Comparison of ENCODE assay signal across 18 cellular contexts in genomic region chr15:47431501-47431900, GRCh38.
DNase-seq lines count a peak whose midpoint lies in the region; ATAC-seq and TF ChIP-seq lines count a peak whose summit lies in the region.
"Had no signal": no experiment of that assay in that cellular context is flagged by ENCODE, and none has a peak within 500 bp of the region (broad histone marks: within the 10 kb centered on the region; RNA-seq: fewer than 3 reads in every experiment).

No MANE protein-coding gene starts in this region.

- DNase-seq in AG08396 (ENCODE audit: low spot score) (peak; percentile 74), HS-27A (ENCODE audit: low read depth) (peak; percentile 75), chondrocyte (ENCODE audit: low spot score) (no peak), mesenchymal stem cell (peak; percentile 88), NCI-H2196 (lab: John Stamatoyannopoulos, UW; ENCODE audit: unreplicated experiment) (no peak)
- DNase-seq: activated CD4-positive, alpha-beta T cell treated with anti-CD3 and anti-CD28 coated beads for 4 hours; activated naive CD4-positive, alpha-beta T cell treated with anti-CD3 and anti-CD28 coated beads for 36 hours; AML-193; central memory CD4-positive, alpha-beta T cell; glutamatergic neuron; islet precursor cell; NCI-H1436 treated with DMSO at 0.1 percent for 48 hours; pancreas; stimulated activated naive B cell treated with anti-CD40 and anti-IgM and Interleukin-4, amounts not matched to agents 10 μg/mL and 1 μg/mL and 100 μg/mL, for 72 hours; upper lobe of left lung had no signal

- no peak for ATAC-seq in HG03520 (IDR thresholded peaks at IDR 0.05; ENCODE audit: unreplicated experiment)
- ATAC-seq in GM21576 (IDR thresholded peaks at IDR 0.05; ENCODE audit: unreplicated experiment): no peak
- ATAC-seq in HG03025 (IDR thresholded peaks at IDR 0.05; ENCODE audit: low FRiP score, unreplicated experiment): no peak
- ATAC-seq: pancreas; stimulated activated naive B cell treated with anti-CD40 and anti-IgM and Interleukin-4, amounts not matched to agents 10 μg/mL and 1 μg/mL and 100 μg/mL, for 72 hours had no signal

- H3K27ac ChIP-seq in mesenchymal stem cell (ENCODE audit: low read length, poor library complexity, severe bottlenecking): no peak overlapping the region
- H3K27ac ChIP-seq: pancreas, upper lobe of left lung had no signal

- H4K91ac ChIP-seq in mesenchymal stem cell (ENCODE audit: low read length): no peak overlapping the region

- no peak overlapping the region for H4K8ac ChIP-seq in mesenchymal stem cell (ENCODE audit: low read length)

- H3K4me2 ChIP-seq in mesenchymal stem cell (ENCODE audit: low read length, poor library complexity, severe bottlenecking): no peak overlapping the region

- no peak overlapping the region for H3K18ac ChIP-seq in mesenchymal stem cell (ENCODE audit: low read depth in 1 of 2, low read length in 2 of 2)

- no CpG with 5 or more reads among the region's 3 CpGs for WGBS in mesenchymal stem cell

- H3K9me3 Mint-ChIP-seq in chondrocyte (ENCODE audit: low read depth): no peaks in the 10 kb centered on the region
- H3K9me3 Mint-ChIP-seq: activated naive CD4-positive, alpha-beta T cell treated with anti-CD3 and anti-CD28 coated beads for 36 hours; stimulated activated naive B cell treated with anti-CD40 and anti-IgM and Interleukin-4, amounts not matched to agents 10 μg/mL and 1 μg/mL and 100 μg/mL, for 72 hours had no signal

- H2AFZ ChIP-seq in mesenchymal stem cell (ENCODE audit: low read depth, low read length): no peak overlapping the region

- H3K4me1 ChIP-seq in mesenchymal stem cell (ENCODE audit: control insufficient read depth, insufficient read depth, low read depth, low read length): peaks cover 4% of the 10 kb centered on the region
- H3K4me1 ChIP-seq: pancreas, upper lobe of left lung had no signal

- peak overlapping the region; percentile 37 for H3K27ac Mint-ChIP-seq in chondrocyte (ENCODE audit: unreplicated experiment)
- H3K27ac Mint-ChIP-seq: activated naive CD4-positive, alpha-beta T cell treated with anti-CD3 and anti-CD28 coated beads for 36 hours; stimulated activated naive B cell treated with anti-CD40 and anti-IgM and Interleukin-4, amounts not matched to agents 10 μg/mL and 1 μg/mL and 100 μg/mL, for 72 hours had no signal

- H2BK120ac ChIP-seq in mesenchymal stem cell (ENCODE audit: low read depth, low read length): no peak overlapping the region

- H3K4ac ChIP-seq in mesenchymal stem cell (ENCODE audit: low read depth in 1 of 2, low read length in 2 of 2): no peak overlapping the region

- no peaks in the 10 kb centered on the region for H3K9me3 ChIP-seq in mesenchymal stem cell (ENCODE audit: control insufficient read depth, low read length)
- H3K9me3 ChIP-seq: pancreas, upper lobe of left lung had no signal

- H3K79me1 ChIP-seq in mesenchymal stem cell (replicated peaks; ENCODE audit: low read length, poor library complexity, severe bottlenecking): no peaks in the 10 kb centered on the region

- TF ChIP-seq CTCF in chondrocyte (IDR thresholded peaks at IDR 0.05): no peak

- no peak overlapping the region for H3K4me3 ChIP-seq in mesenchymal stem cell (ENCODE audit: insufficient read depth in 1 of 2, low read depth in 1 of 2, low read length in 2 of 2)
- H3K4me3 ChIP-seq: pancreas, upper lobe of left lung had no signal

- H3K14ac ChIP-seq in mesenchymal stem cell (ENCODE audit: low read length in 2 of 2): no peak overlapping the region

- no peaks in the 10 kb centered on the region for H3K36me3 Mint-ChIP-seq in chondrocyte (ENCODE audit: low read depth)
- H3K36me3 Mint-ChIP-seq: stimulated activated naive B cell treated with anti-CD40 and anti-IgM and Interleukin-4, amounts not matched to agents 10 μg/mL and 1 μg/mL and 100 μg/mL, for 72 hours had no signal

- no peaks in the 10 kb centered on the region for H3K36me3 ChIP-seq in mesenchymal stem cell (ENCODE audit: control insufficient read depth in 1 of 2, insufficient read depth in 2 of 2, low read depth in 1 of 2, low read length in 2 of 2)
- H3K36me3 ChIP-seq: pancreas, upper lobe of left lung had no signal

- no peak overlapping the region for H2AK5ac ChIP-seq in mesenchymal stem cell (ENCODE audit: low read length, severe bottlenecking)

- H3K23ac ChIP-seq in mesenchymal stem cell (ENCODE audit: low read length in 2 of 2): no peak overlapping the region

- peak overlapping the region; percentile 69 for H2BK15ac ChIP-seq in mesenchymal stem cell (ENCODE audit: low read depth, poor library complexity, severe bottlenecking)

- H3K4me3 Mint-ChIP-seq in chondrocyte (ENCODE audit: unreplicated experiment): no peak overlapping the region
- H3K4me3 Mint-ChIP-seq: activated naive CD4-positive, alpha-beta T cell treated with anti-CD3 and anti-CD28 coated beads for 36 hours; stimulated activated naive B cell treated with anti-CD40 and anti-IgM and Interleukin-4, amounts not matched to agents 10 μg/mL and 1 μg/mL and 100 μg/mL, for 72 hours had no signal

- H2BK12ac ChIP-seq in mesenchymal stem cell (ENCODE audit: low read length in 2 of 2): peak overlapping the region in 1 of 2 experiments; percentile 77

- peaks cover 4% of the 10 kb centered on the region for H3K4me1 Mint-ChIP-seq in chondrocyte (ENCODE audit: low read depth)
- H3K4me1 Mint-ChIP-seq: stimulated activated naive B cell treated with anti-CD40 and anti-IgM and Interleukin-4, amounts not matched to agents 10 μg/mL and 1 μg/mL and 100 μg/mL, for 72 hours had no signal

- H3K27me3 Mint-ChIP-seq in chondrocyte (ENCODE audit: low read depth): no peaks in the 10 kb centered on the region
- H3K27me3 Mint-ChIP-seq: stimulated activated naive B cell treated with anti-CD40 and anti-IgM and Interleukin-4, amounts not matched to agents 10 μg/mL and 1 μg/mL and 100 μg/mL, for 72 hours had no signal

- no peak overlapping the region for H3K9ac ChIP-seq in mesenchymal stem cell (ENCODE audit: low read length)

- no peak overlapping the region for H2BK5ac ChIP-seq in mesenchymal stem cell (ENCODE audit: low read depth, low read length, poor library complexity, severe bottlenecking)

- no peaks in the 10 kb centered on the region for H3K27me3 ChIP-seq in mesenchymal stem cell (ENCODE audit: control insufficient read depth in 1 of 2, insufficient read depth in 1 of 2, low read length in 2 of 2)
- H3K27me3 ChIP-seq: pancreas, upper lobe of left lung had no signal

Comparison
In these comparisons a context has a peak if more than half of its experiments do, and no peak if none do; other contexts are left out.
1. DNase-seq: peak in AG08396 (single experiment), HS-27A (single experiment) and mesenchymal stem cell (single experiment); none in chondrocyte (single experiment) and NCI-H2196 (single experiment).